ENCODE assay signal across 8 cellular contexts in genomic region chr19:49691243-49692101, GRCh38. TPM values are rescaled to one million over a fixed set of nuclear protein-coding genes. Genes with fewer than 3 reads are reported as not detected.
DNase-seq lines count a peak whose midpoint lies in the region; ATAC-seq, FAIRE-seq and TF ChIP-seq lines count a peak whose summit lies in the region.

No MANE protein-coding gene starts in this region.

- H3K9me3 Mint-ChIP-seq in T-helper 1 cell treated with Interleukin-12 subunit alpha and Interleukin-12 subunit beta and Interleukin-4 antibody, amounts not matched to agents 30 μg/mL and 1 μg/mL, for 36 hours, result no peaks in the 10 kb centered on the region
- H3K9me3 Mint-ChIP-seq in effector memory CD8-positive, alpha-beta T cell, result no peaks in the 10 kb centered on the region

- H3K4me1 ChIP-seq in lower lobe of right lung (peaks cover 28% of the 10 kb centered on the region), stomach smooth muscle (ENCODE audit: control insufficient read depth, insufficient read depth, low read length) (peaks cover 25% of the 10 kb centered on the region), PC-9 (replicated peaks; ENCODE audit: insufficient read depth) (no peaks in the 10 kb centered on the region)

- H3K4me1 Mint-ChIP-seq in T-helper 1 cell treated with Interleukin-12 subunit alpha and Interleukin-12 subunit beta and Interleukin-4 antibody, amounts not matched to agents 30 μg/mL and 1 μg/mL, for 36 hours (ENCODE audit: low read depth), result peaks cover 18% of the 10 kb centered on the region
- H3K4me1 Mint-ChIP-seq in effector memory CD8-positive, alpha-beta T cell (ENCODE audit: low read depth in 2 of 2), result peaks cover 14 to 24% of the 10 kb centered on the region in 2 donors

- DNase-seq in AG08395 (ENCODE audit: low spot score), result peak; percentile 91
- DNase-seq in HS-27A (ENCODE audit: low read depth), result peak; percentile 77
- DNase-seq in effector memory CD8-positive, alpha-beta T cell, result no peak
- DNase-seq in lower lobe of right lung, result peak; percentile 58
- DNase-seq in PC-9, result no peak
- no peak for DNase-seq in GM12892 (ENCODE audit: insufficient read length)

- peaks cover 12% of the 10 kb centered on the region for H3K27me3 Mint-ChIP-seq in T-helper 1 cell treated with Interleukin-12 subunit alpha and Interleukin-12 subunit beta and Interleukin-4 antibody, amounts not matched to agents 30 μg/mL and 1 μg/mL, for 36 hours (ENCODE audit: low read depth)
- peaks cover 18 to 39% of the 10 kb centered on the region in 2 donors for H3K27me3 Mint-ChIP-seq in effector memory CD8-positive, alpha-beta T cell

- H3K27me3 ChIP-seq in lower lobe of right lung (ENCODE audit: low read depth), result peaks cover 26% of the 10 kb centered on the region
- peaks cover 10 to 22% of the 10 kb centered on the region in 2 donors for H3K27me3 ChIP-seq in stomach smooth muscle (ENCODE audit: control insufficient read depth in 1 of 2, insufficient read depth in 2 of 2, low read length in 2 of 2)
- no peaks in the 10 kb centered on the region for H3K27me3 ChIP-seq in PC-9 (ENCODE audit: insufficient read depth, low read depth)

- H3K36me3 ChIP-seq in lower lobe of right lung, result peaks cover 18% of the 10 kb centered on the region
- H3K36me3 ChIP-seq in stomach smooth muscle (ENCODE audit: control insufficient read depth in 2 of 2, insufficient read depth in 2 of 2, low read length in 2 of 2), result peaks cover 4 to 5% of the 10 kb centered on the region in 2 donors
- H3K36me3 ChIP-seq in PC-9 (ENCODE audit: low read depth), result no peaks in the 10 kb centered on the region; the same call in 1 of the 2 replicates

- ATAC-seq in effector memory CD8-positive, alpha-beta T cell (replicated peaks), result no peak
- ATAC-seq in lower lobe of right lung, result peak; percentile 36 to 39

- no peak overlapping the region for H3K9ac ChIP-seq in stomach smooth muscle (ENCODE audit: low read length in 2 of 2)

- H3K27ac ChIP-seq in lower lobe of right lung (no peak overlapping the region), stomach smooth muscle (ENCODE audit: low read length) (no peak overlapping the region), PC-9 (no peak overlapping the region)

- H3K9me2 ChIP-seq in PC-9 (ENCODE audit: insufficient read depth), result no peaks in the 10 kb centered on the region

- intact Hi-C loops in lower lobe of right lung (cut with DNase I) (no loop called here), PC-9 (cut with micrococcal nuclease; ENCODE audit: unreplicated experiment) (no loop called here)

- FAIRE-seq in GM12892 (lab: Jason Lieb, UNC), result no peak

- no peaks in the 10 kb centered on the region for H3K79me2 ChIP-seq in PC-9 (ENCODE audit: low read depth)

- H3K4me2 ChIP-seq in PC-9, result no peak overlapping the region

- H3K4me3 Mint-ChIP-seq in T-helper 1 cell treated with Interleukin-12 subunit alpha and Interleukin-12 subunit beta and Interleukin-4 antibody, amounts not matched to agents 30 μg/mL and 1 μg/mL, for 36 hours, result peak overlapping the region; percentile 93
- peak overlapping the region; percentile 76 to 82 for H3K4me3 Mint-ChIP-seq in effector memory CD8-positive, alpha-beta T cell

- no TSS peak for BruUV-seq in PC-9 (replicated peaks; lab: Mats Ljungman, UMichigan)

- peaks cover 10% of the 10 kb centered on the region for H3K36me3 Mint-ChIP-seq in T-helper 1 cell treated with Interleukin-12 subunit alpha and Interleukin-12 subunit beta and Interleukin-4 antibody, amounts not matched to agents 30 μg/mL and 1 μg/mL, for 36 hours (ENCODE audit: low read depth)
- peaks cover 26% of the 10 kb centered on the region for H3K36me3 Mint-ChIP-seq in effector memory CD8-positive, alpha-beta T cell (ENCODE audit: insufficient read depth)

- H4K20me1 ChIP-seq in PC-9 (ENCODE audit: insufficient read depth), result peaks cover 36% of the 10 kb centered on the region

- H3F3A ChIP-seq in PC-9 (ENCODE audit: insufficient read depth, low read depth), result peaks cover 34% of the 10 kb centered on the region; the same call in 1 of the 2 replicates

- POLR2A ChIA-PET in PC-9 (lab: Charles Lee; ENCODE audit: unreplicated experiment), result no interaction called here

- CTCF ChIA-PET in PC-9 (lab: Charles Lee), result no interaction called here

- no peak for TF ChIP-seq POLR2A in GM12892 (IDR thresholded peaks at IDR 0.05; ENCODE audit: low read depth, low read length)

- H3K4me3 ChIP-seq in lower lobe of right lung, result peak overlapping the region; percentile 63
- peak overlapping the region; percentile 65 to 79 for H3K4me3 ChIP-seq in stomach smooth muscle (ENCODE audit: low read length in 2 of 2)
- H3K4me3 ChIP-seq in PC-9, result no peak overlapping the region

- H2AFZ ChIP-seq in PC-9, result no peak overlapping the region

- peak overlapping the region; percentile 47 for H3K27ac Mint-ChIP-seq in T-helper 1 cell treated with Interleukin-12 subunit alpha and Interleukin-12 subunit beta and Interleukin-4 antibody, amounts not matched to agents 30 μg/mL and 1 μg/mL, for 36 hours
- H3K27ac Mint-ChIP-seq in effector memory CD8-positive, alpha-beta T cell, result peak overlapping the region; percentile 41 to 83

- no peak for TF ChIP-seq CTCF in lower lobe of right lung (IDR thresholded peaks at IDR 0.05)
- TF ChIP-seq CTCF in PC-9 (conservative IDR thresholded peaks at IDR 0.05), result no peak

- H3K9me3 ChIP-seq in lower lobe of right lung, result no peaks in the 10 kb centered on the region
- H3K9me3 ChIP-seq in stomach smooth muscle (ENCODE audit: control insufficient read depth in 2 of 2, low read length in 2 of 2), result no peaks in the 10 kb centered on the region
- H3K9me3 ChIP-seq in PC-9 (ENCODE audit: insufficient read depth, low read depth), result no peaks in the 10 kb centered on the region

RNA-seq across cellular contexts. Expression of gene CPT1C, which starts 0.6 kb away (rescaled TPM):
- total RNA-seq in lower lobe of right lung, result 3.8 TPM
- 1.7 and 2.1 TPM in 2 replicates for total RNA-seq in PC-9 (2021)
- polyA plus RNA-seq in GM12892 (2012; ENCODE audit: missing spikeins), result not detected

RNA-seq across cellular contexts. Expression of gene ADM5, which starts 2.1 kb away (rescaled TPM):
- total RNA-seq in lower lobe of right lung (2.1 TPM), PC-9 (2021) (9.5 and 14.2 TPM in 2 replicates)
- polyA plus RNA-seq in GM12892 (2012; ENCODE audit: missing spikeins), result 0.68 TPM

RNA-seq across cellular contexts. Expression of gene PRMT1, which starts 14.4 kb away (rescaled TPM):
- total RNA-seq in lower lobe of right lung (88.3 TPM), PC-9 (2021) (228 and 261 TPM in 2 replicates)
- 253 TPM for polyA plus RNA-seq in GM12892 (2012; ENCODE audit: missing spikeins)

RNA-seq across cellular contexts. Expression of gene BCL2L12, which starts 25.7 kb away (rescaled TPM):
- total RNA-seq in lower lobe of right lung (17.0 TPM), PC-9 (2021) (80.3 and 84.8 TPM in 2 replicates)
- 35.2 TPM for polyA plus RNA-seq in GM12892 (2012; ENCODE audit: missing spikeins)

RNA-seq across cellular contexts. Expression of gene IRF3, which starts 25.8 kb away (rescaled TPM):
- total RNA-seq in lower lobe of right lung (99.8 TPM), PC-9 (2021) (181 and 220 TPM in 2 replicates)
- 61.7 TPM for polyA plus RNA-seq in GM12892 (2012; ENCODE audit: missing spikeins)

Comparison
In these comparisons a context has a peak if more than half of its experiments do, and no peak if none do; other contexts are left out.
1. DNase-seq: peak in AG08395 (single experiment), HS-27A (single experiment) and lower lobe of right lung (single experiment); none in effector memory CD8-positive, alpha-beta T cell (0 of 3), PC-9 (0 of 2) and GM12892 (single experiment).